In genomic region chr2:128359841-128360240, GRCh38 we compare ENCODE assay signal across 22 cellular contexts.
"Had no signal": no experiment of that assay in that cellular context is flagged by ENCODE, and none has a peak within 500 bp of the region (broad histone marks: within the 10 kb centered on the region; RNA-seq: fewer than 3 reads in every experiment).

No MANE protein-coding gene starts in this region.

- H3K4me1 ChIP-seq: right lobe of liver had no signal

- H3K27me3 ChIP-seq: brain microvascular endothelial cell, pancreas, right lobe of liver, stomach had no signal

- H3K4me1 Mint-ChIP-seq: activated naive CD8-positive, alpha-beta T cell treated with anti-CD3 and anti-CD28 coated beads, Interleukin-2, amount 50 U/mL, for 24 hours; memory B cell; naive B cell; stimulated activated effector memory CD8-positive, alpha-beta T cell treated with anti-CD3 and anti-CD28 coated beads, Interleukin-12 subunit alpha, Interleukin-12 subunit beta, amount 100 ng/mL, for 72 hours had no signal

- H3K36me3 ChIP-seq: brain microvascular endothelial cell, pancreas, right lobe of liver, stomach, WERI-Rb-1 had no signal

- H3K4me3 Mint-ChIP-seq: activated naive CD8-positive, alpha-beta T cell treated with anti-CD3 and anti-CD28 coated beads, Interleukin-2, amount 50 U/mL, for 24 hours; central memory CD8-positive, alpha-beta T cell; memory B cell; naive B cell; stimulated activated effector memory CD8-positive, alpha-beta T cell treated with anti-CD3 and anti-CD28 coated beads, Interleukin-12 subunit alpha, Interleukin-12 subunit beta, amount 100 ng/mL, for 72 hours had no signal

- H3K27me3 Mint-ChIP-seq: activated naive CD8-positive, alpha-beta T cell treated with anti-CD3 and anti-CD28 coated beads, Interleukin-2, amount 50 U/mL, for 24 hours; naive B cell had no signal

- H3K4me3 ChIP-seq: mucosa of descending colon, pancreas, right lobe of liver, stomach had no signal

- ATAC-seq: activated naive CD8-positive, alpha-beta T cell treated with anti-CD3 and anti-CD28 coated beads, Interleukin-2, amount 50 U/mL, for 24 hours; left ventricle myocardium superior; mucosa of descending colon; pancreas; right lobe of liver; stimulated activated effector memory CD8-positive, alpha-beta T cell treated with anti-CD3 and anti-CD28 coated beads, Interleukin-12 subunit alpha, Interleukin-12 subunit beta, amount 100 ng/mL, for 72 hours had no signal

- H3K27ac ChIP-seq: brain microvascular endothelial cell, pancreas, right lobe of liver, stomach, WERI-Rb-1 had no signal

- H3K9me3 ChIP-seq: mucosa of descending colon, pancreas, right lobe of liver, stomach had no signal

- DNase-seq: activated CD4-positive, alpha-beta T cell treated with anti-CD3 and anti-CD28 coated beads for 4 hours; activated naive CD4-positive, alpha-beta T cell treated with Interleukin-2 at 50 U/mL for 16 hours; activated naive CD8-positive, alpha-beta T cell treated with anti-CD3 and anti-CD28 coated beads, Interleukin-2, amount 50 U/mL, for 24 hours; activated T-cell treated with anti-CD3 and anti-CD28 coated beads for 4 hours; brain microvascular endothelial cell; effector CD4-positive, alpha-beta T cell; hippocampal formation; left ventricle myocardium superior; mucosa of descending colon; naive B cell; small intestine; stimulated activated CD4-positive, alpha-beta T cell treated with anti-CD3 and anti-CD28 coated beads, Interleukin-15, amount 100 ng/mL, for 24 hours; stimulated activated CD4-positive, alpha-beta T cell treated with anti-CD3 and anti-CD28 coated beads, Interleukin-4, amount 100 ng/mL, for 1 hour; stomach; SW 1271; WERI-Rb-1 had no signal

- H3K36me3 Mint-ChIP-seq: memory B cell; naive B cell; stimulated activated effector memory CD8-positive, alpha-beta T cell treated with anti-CD3 and anti-CD28 coated beads, Interleukin-12 subunit alpha, Interleukin-12 subunit beta, amount 100 ng/mL, for 72 hours had no signal

- H3K27ac Mint-ChIP-seq: activated naive CD8-positive, alpha-beta T cell treated with anti-CD3 and anti-CD28 coated beads, Interleukin-2, amount 50 U/mL, for 24 hours; activated T-helper 2 cell treated with anti-CD3 and anti-CD28 coated beads, Interferon-gamma antibody, Interleukin-2, Interleukin-4, amounts not matched to agents 10 μg/mL and 5 μg/mL and 100 μg/mL, durations not matched to agents 14 hours and 24 hours and 36 hours; memory B cell; naive B cell; stimulated activated effector memory CD8-positive, alpha-beta T cell treated with anti-CD3 and anti-CD28 coated beads, Interleukin-12 subunit alpha, Interleukin-12 subunit beta, amount 100 ng/mL, for 72 hours had no signal

- H3K9me3 Mint-ChIP-seq: activated naive CD8-positive, alpha-beta T cell treated with anti-CD3 and anti-CD28 coated beads, Interleukin-2, amount 50 U/mL, for 24 hours; activated T-helper 2 cell treated with anti-CD3 and anti-CD28 coated beads, Interferon-gamma antibody, Interleukin-2, Interleukin-4, amounts not matched to agents 10 μg/mL and 5 μg/mL and 100 μg/mL, durations not matched to agents 14 hours and 24 hours and 36 hours; central memory CD8-positive, alpha-beta T cell; memory B cell; stimulated activated effector memory CD8-positive, alpha-beta T cell treated with anti-CD3 and anti-CD28 coated beads, Interleukin-12 subunit alpha, Interleukin-12 subunit beta, amount 100 ng/mL, for 72 hours had no signal
